In the genomic region with DNA sequence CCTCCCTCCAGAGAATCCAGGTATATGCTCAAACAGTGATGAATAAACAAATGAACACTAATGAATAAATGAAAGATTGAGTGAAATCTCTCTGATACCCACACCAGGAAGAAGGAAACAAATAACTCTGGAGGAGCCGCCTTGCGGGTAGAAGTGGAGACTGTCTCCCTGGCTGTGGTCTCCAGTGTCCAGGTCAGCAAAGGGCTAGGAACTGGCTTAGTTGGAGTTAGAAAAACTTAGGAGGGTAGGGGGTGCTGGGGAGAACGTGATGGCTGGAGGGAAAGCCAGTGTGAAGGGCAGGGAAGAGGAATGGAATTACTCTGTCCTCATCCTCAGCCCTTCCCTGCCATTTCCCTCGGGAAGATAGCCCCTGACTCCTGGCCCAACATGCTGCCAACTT, we compare ENCODE assay signal across 12 cellular contexts. TPM values are rescaled to one million over a fixed set of nuclear protein-coding genes. Genes with fewer than 3 reads are reported as not detected.
DNase-seq lines count a peak whose midpoint lies in the region; ATAC-seq and TF ChIP-seq lines count a peak whose summit lies in the region.
"Had no signal": no experiment of that assay in that cellular context is flagged by ENCODE, and none has a peak within 500 bp of the region (broad histone marks: within the 10 kb centered on the region; RNA-seq: fewer than 3 reads in every experiment).

No MANE protein-coding gene starts in this region.

- H3K79me1 ChIP-seq in mesenchymal stem cell (replicated peaks; ENCODE audit: low read length, poor library complexity, severe bottlenecking) = no peaks in the 10 kb centered on the region

- intact Hi-C loops in Panc1 (cut with micrococcal nuclease; ENCODE audit: unreplicated experiment) = no loop called here

- H2AFZ ChIP-seq in mesenchymal stem cell (ENCODE audit: low read depth, low read length) = no peak overlapping the region

- ATAC-seq in Panc1 (peak; percentile 57), thoracic aorta (ENCODE audit: insufficient number of reproducible peaks, low FRiP score, low read depth) (no peak), HG02973 (IDR thresholded peaks at IDR 0.05; ENCODE audit: unreplicated experiment) (no peak), GM18870 (IDR thresholded peaks at IDR 0.05; ENCODE audit: unreplicated experiment) (no peak)

- H4K91ac ChIP-seq in mesenchymal stem cell (ENCODE audit: low read length) = no peak overlapping the region

- no peak overlapping the region for H3K4me2 ChIP-seq in mesenchymal stem cell (ENCODE audit: low read length, poor library complexity, severe bottlenecking)

- no peak overlapping the region for H2BK15ac ChIP-seq in mesenchymal stem cell (ENCODE audit: low read depth, poor library complexity, severe bottlenecking)

- DNase-seq in Panc1 (ENCODE audit: low read depth, low spot score) (no peak), endodermal cell (peak; percentile 46), mesenchymal stem cell (no peak), thoracic aorta (ENCODE audit: low spot score) (no peak)
- DNase-seq in stimulated activated CD8-positive, alpha-beta memory T cell treated with anti-CD3 and anti-CD28 coated beads, Interleukin-4, amount 100 ng/mL, for 48 hours = no peak
- no peak for DNase-seq in T-helper 2 cell treated with Interferon-gamma antibody and Interleukin-4, amounts not matched to agents 5 μg/mL and 100 μg/mL, for 36 hours (ENCODE audit: low spot score)
- DNase-seq: NCI-H1105 treated with DMSO at 0.1 percent for 48 hours, occipital lobe had no signal

- H3K4ac ChIP-seq in mesenchymal stem cell (ENCODE audit: low read depth in 1 of 2, low read length in 2 of 2) = no peak overlapping the region

- CTCF ChIA-PET in Panc1 (lab: Charles Lee) = no interaction called here

- no peak overlapping the region for H3K27ac Mint-ChIP-seq in endodermal cell
- H3K27ac Mint-ChIP-seq in T-helper 2 cell treated with Interferon-gamma antibody and Interleukin-4, amounts not matched to agents 5 μg/mL and 100 μg/mL, for 36 hours = no peak overlapping the region
- H3K27ac Mint-ChIP-seq: activated naive CD8-positive, alpha-beta T cell had no signal

- no peak overlapping the region for H4K8ac ChIP-seq in mesenchymal stem cell (ENCODE audit: low read length)

- H3K27me3 Mint-ChIP-seq in endodermal cell (ENCODE audit: insufficient read depth) = no peaks in the 10 kb centered on the region
- no peaks in the 10 kb centered on the region for H3K27me3 Mint-ChIP-seq in T-helper 2 cell treated with Interferon-gamma antibody and Interleukin-4, amounts not matched to agents 5 μg/mL and 100 μg/mL, for 36 hours (ENCODE audit: low read depth)
- H3K27me3 Mint-ChIP-seq: activated naive CD8-positive, alpha-beta T cell had no signal

- H3K14ac ChIP-seq in mesenchymal stem cell (ENCODE audit: low read length in 2 of 2) = no peak overlapping the region

- 77 to 90% methylated on average over 3 to 4 of the region's 4 CpGs for WGBS in endodermal cell (ENCODE audit: insufficient coverage in 1 of 2, insufficient read length in 1 of 2), 2 experiments
- WGBS in mesenchymal stem cell = 86% methylated on average over 3 of the region's 4 CpGs

- no peak overlapping the region for H2BK12ac ChIP-seq in mesenchymal stem cell (ENCODE audit: low read length in 2 of 2)

- POLR2A ChIA-PET in Panc1 (lab: Charles Lee) = no interaction called here

- BruUV-seq in Panc1 (replicated peaks; lab: Mats Ljungman, UMichigan) = TSS peak; percentile 77

- H2BK120ac ChIP-seq in mesenchymal stem cell (ENCODE audit: low read depth, low read length) = no peak overlapping the region

- no peaks in the 10 kb centered on the region for H3K4me1 Mint-ChIP-seq in endodermal cell
- peaks cover 3% of the 10 kb centered on the region for H3K4me1 Mint-ChIP-seq in T-helper 2 cell treated with Interferon-gamma antibody and Interleukin-4, amounts not matched to agents 5 μg/mL and 100 μg/mL, for 36 hours (ENCODE audit: low read depth)

- H3K4me3 ChIP-seq in Panc1 (ENCODE audit: low read depth in 2 of 2, low read length in 2 of 2) (peak overlapping the region; percentile 44 to 65), endodermal cell (ENCODE audit: low read length) (no peak overlapping the region), mesenchymal stem cell (ENCODE audit: insufficient read depth in 1 of 2, low read depth in 1 of 2, low read length in 2 of 2) (peak overlapping the region in 1 of 2 experiments; percentile 80), thoracic aorta (peak overlapping the region; percentile 61)

- no peak overlapping the region for H3K18ac ChIP-seq in mesenchymal stem cell (ENCODE audit: low read depth in 1 of 2, low read length in 2 of 2)

- no peak; the same call in 1 of the 2 replicates for TF ChIP-seq CTCF in Panc1 (IDR thresholded peaks at IDR 0.05)
- TF ChIP-seq CTCF in endodermal cell (conservative IDR thresholded peaks at IDR 0.05) = no peak
- no peak for TF ChIP-seq CTCF in thoracic aorta (IDR thresholded peaks at IDR 0.05)

- H3K27me3 ChIP-seq in Panc1 (ENCODE audit: control insufficient read depth, insufficient read depth, low read length) (no peaks in the 10 kb centered on the region), endodermal cell (ENCODE audit: control insufficient read depth, insufficient read depth, low read length, poor library complexity, severe bottlenecking) (no peaks in the 10 kb centered on the region), mesenchymal stem cell (ENCODE audit: control insufficient read depth in 1 of 2, insufficient read depth in 1 of 2, low read length in 2 of 2) (peaks cover 0 to 3% of the 10 kb centered on the region in 2 experiments), thoracic aorta (replicated peaks; ENCODE audit: insufficient read depth) (no peaks in the 10 kb centered on the region)

- H3K36me3 Mint-ChIP-seq in endodermal cell (ENCODE audit: low read depth) = no peaks in the 10 kb centered on the region
- H3K36me3 Mint-ChIP-seq in T-helper 2 cell treated with Interferon-gamma antibody and Interleukin-4, amounts not matched to agents 5 μg/mL and 100 μg/mL, for 36 hours (ENCODE audit: low read depth) = no peaks in the 10 kb centered on the region

- H3K36me3 ChIP-seq in Panc1 (ENCODE audit: control insufficient read depth, insufficient read depth, low read length) = no peaks in the 10 kb centered on the region
- no peaks in the 10 kb centered on the region for H3K36me3 ChIP-seq in endodermal cell (ENCODE audit: control insufficient read depth, insufficient read depth, low read length)
- no peaks in the 10 kb centered on the region for H3K36me3 ChIP-seq in mesenchymal stem cell (ENCODE audit: control insufficient read depth in 1 of 2, insufficient read depth in 2 of 2, low read depth in 1 of 2, low read length in 2 of 2)
- no peaks in the 10 kb centered on the region for H3K36me3 ChIP-seq in thoracic aorta

- in situ Hi-C loops in Panc1 (cut with HindIII; ENCODE audit: low pct_unique_long_range_greater_than_20kb, low sequenced_read_pairs) = no loop called here

- no peak overlapping the region for H2AK5ac ChIP-seq in mesenchymal stem cell (ENCODE audit: low read length, severe bottlenecking)

- no peak overlapping the region for H3K23ac ChIP-seq in mesenchymal stem cell (ENCODE audit: low read length in 2 of 2)

- H3K4me1 ChIP-seq in Panc1 (ENCODE audit: control insufficient read depth, insufficient read depth, low read length) (peaks cover 5% of the 10 kb centered on the region; the same call in 1 of the 2 replicates), endodermal cell (ENCODE audit: control insufficient read depth, insufficient read depth, low read length) (no peaks in the 10 kb centered on the region), mesenchymal stem cell (ENCODE audit: control insufficient read depth, insufficient read depth, low read depth, low read length) (no peaks in the 10 kb centered on the region), thoracic aorta (ENCODE audit: control insufficient read depth in 1 of 2, low read depth in 2 of 2) (peaks cover 3 to 12% of the 10 kb centered on the region in 2 donors)

- no peak overlapping the region for H2BK5ac ChIP-seq in mesenchymal stem cell (ENCODE audit: low read depth, low read length, poor library complexity, severe bottlenecking)

- H3K9me3 ChIP-seq in Panc1 (ENCODE audit: control insufficient read depth, insufficient read depth, low read depth, low read length) (no peaks in the 10 kb centered on the region), endodermal cell (ENCODE audit: control insufficient read depth, low read length) (no peaks in the 10 kb centered on the region), mesenchymal stem cell (ENCODE audit: control insufficient read depth, low read length) (no peaks in the 10 kb centered on the region), thoracic aorta (no peaks in the 10 kb centered on the region)

- H3K27ac ChIP-seq in Panc1 (ENCODE audit: low read length) (peak overlapping the region; percentile 71), endodermal cell (ENCODE audit: low read depth, low read length) (no peak overlapping the region), mesenchymal stem cell (ENCODE audit: low read length, poor library complexity, severe bottlenecking) (no peak overlapping the region), thoracic aorta (no peak overlapping the region)

- H3K9ac ChIP-seq in endodermal cell (ENCODE audit: extremely low read depth, low read length, poor library complexity, severe bottlenecking) (no peak overlapping the region), mesenchymal stem cell (ENCODE audit: low read length) (peak overlapping the region; percentile 78)

- H3K9me3 Mint-ChIP-seq in endodermal cell = no peaks in the 10 kb centered on the region
- no peaks in the 10 kb centered on the region for H3K9me3 Mint-ChIP-seq in T-helper 2 cell treated with Interferon-gamma antibody and Interleukin-4, amounts not matched to agents 5 μg/mL and 100 μg/mL, for 36 hours

- no peak overlapping the region for H3K4me3 Mint-ChIP-seq in endodermal cell
- H3K4me3 Mint-ChIP-seq in T-helper 2 cell treated with Interferon-gamma antibody and Interleukin-4, amounts not matched to agents 5 μg/mL and 100 μg/mL, for 36 hours = no peak overlapping the region
- H3K4me3 Mint-ChIP-seq: activated naive CD8-positive, alpha-beta T cell had no signal

RNA-seq across cellular contexts. Expression of gene RHBDL2, which starts 0.5 kb away (rescaled TPM):
- total RNA-seq in Panc1 (2021; ENCODE audit: unreplicated experiment) (7.1 TPM), endodermal cell (not detected), thoracic aorta (under 1 TPM in 1 of 2 donors, not detected in 1; 0.85 TPM)
- polyA plus RNA-seq in Panc1 (2012; ENCODE audit: insufficient read length) = 26.1 TPM
- polyA plus RNA-seq in endodermal cell (2013, experiment 1 of 2) = not detected
- not detected for polyA plus RNA-seq in endodermal cell (2013, experiment 2 of 2)
- not detected for polyA plus RNA-seq in mesenchymal stem cell (2013, experiment 1 of 2)
- not detected for polyA plus RNA-seq in mesenchymal stem cell (2013, experiment 2 of 2)
- total RNA-seq: activated CD8-positive, alpha-beta memory T cell treated with anti-CD3 and anti-CD28 coated beads for 36 hours; occipital lobe had no signal

RNA-seq across cellular contexts. Expression of gene AKIRIN1, which starts 50.0 kb away (rescaled TPM):
- total RNA-seq in Panc1 (2021; ENCODE audit: unreplicated experiment) = 116 TPM
- 93.2 TPM for polyA plus RNA-seq in Panc1 (2012; ENCODE audit: insufficient read length)
- 100 to 1,000 TPM; 128 to 137 TPM for total RNA-seq in endodermal cell
- polyA plus RNA-seq in endodermal cell (2013, experiment 1 of 2) = 93.5 TPM
- 90.5 TPM for polyA plus RNA-seq in endodermal cell (2013, experiment 2 of 2)
- 66.1 TPM for polyA plus RNA-seq in mesenchymal stem cell (2013, experiment 1 of 2)
- polyA plus RNA-seq in mesenchymal stem cell (2013, experiment 2 of 2) = 68.3 TPM
- 10 to 100 TPM; 45.8 to 47.8 TPM for total RNA-seq in thoracic aorta

RNA-seq across cellular contexts. Expression of gene GJA9, which starts 59.7 kb away (rescaled TPM):
- total RNA-seq in Panc1 (2021; ENCODE audit: unreplicated experiment) (0.10 TPM), endodermal cell (not detected), thoracic aorta (not detected)
- polyA plus RNA-seq in Panc1 (2012; ENCODE audit: insufficient read length) = 0.27 TPM
- polyA plus RNA-seq in endodermal cell (2013, experiment 1 of 2) = not detected
- not detected for polyA plus RNA-seq in endodermal cell (2013, experiment 2 of 2)
- not detected for polyA plus RNA-seq in mesenchymal stem cell (2013, experiment 1 of 2)
- polyA plus RNA-seq in mesenchymal stem cell (2013, experiment 2 of 2) = not detected
- total RNA-seq: activated CD8-positive, alpha-beta memory T cell treated with anti-CD3 and anti-CD28 coated beads for 36 hours; occipital lobe had no signal
